ENCODE assay signal across 11 cellular contexts in the genomic region with DNA sequence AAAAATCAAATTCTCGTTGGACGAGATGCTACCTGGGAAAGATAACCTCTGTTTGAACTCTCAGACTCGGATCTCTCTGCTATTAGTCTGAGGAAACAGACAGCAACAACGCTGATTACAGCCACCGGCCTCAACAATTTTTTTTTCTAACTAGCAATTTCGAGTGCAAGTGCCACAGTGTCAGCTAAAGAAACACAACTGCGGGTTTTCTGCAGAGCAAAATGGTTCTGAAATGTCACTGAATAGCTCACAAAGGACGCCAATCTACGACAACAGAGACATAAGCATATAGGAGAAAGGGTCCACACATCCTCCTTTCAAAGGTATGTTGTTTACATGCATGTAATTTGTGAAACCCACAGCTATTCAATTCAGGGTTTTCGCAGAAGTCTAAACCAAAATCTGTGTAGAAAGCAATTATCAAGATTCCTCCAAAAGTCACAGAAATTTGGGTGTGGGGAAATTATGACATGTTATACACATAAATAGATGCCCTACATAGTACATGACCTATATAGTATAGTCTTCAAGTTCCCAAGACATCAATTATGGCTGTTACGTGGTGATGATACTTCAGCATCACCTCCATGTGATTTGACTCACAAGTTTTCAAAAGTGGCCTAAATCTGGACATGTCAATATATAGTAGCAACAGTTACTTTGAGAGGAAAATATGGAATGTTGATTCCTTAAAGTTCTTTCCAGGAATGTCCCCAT.
DNase-seq lines count a peak whose midpoint lies in the region; ATAC-seq, FAIRE-seq and TF ChIP-seq lines count a peak whose summit lies in the region.
"Had no signal": no experiment of that assay in that cellular context is flagged by ENCODE, and none has a peak within 500 bp of the region (broad histone marks: within the 10 kb centered on the region; RNA-seq: fewer than 3 reads in every experiment).

No MANE protein-coding gene starts in this region.

- H3K9me3 Mint-ChIP-seq in activated T-cell treated with anti-CD3 and anti-CD28 coated beads, Interleukin-2, amount 50 U/mL, for 4 hours = no peaks in the 10 kb centered on the region
- H3K9me3 Mint-ChIP-seq in astrocyte (ENCODE audit: unreplicated experiment) = no peaks in the 10 kb centered on the region

- H3K4me1 Mint-ChIP-seq in activated T-cell treated with anti-CD3 and anti-CD28 coated beads, Interleukin-2, amount 50 U/mL, for 4 hours (ENCODE audit: low read depth) = peaks cover 61% of the 10 kb centered on the region
- peaks cover 12% of the 10 kb centered on the region for H3K4me1 Mint-ChIP-seq in astrocyte (ENCODE audit: low read depth, unreplicated experiment)

- H3K36me3 ChIP-seq in OCI-LY3 (replicated peaks; ENCODE audit: low read depth, low read length) (no peaks in the 10 kb centered on the region), astrocyte (ENCODE audit: insufficient read depth, low read length) (no peaks in the 10 kb centered on the region), brain microvascular endothelial cell (replicated peaks) (no peaks in the 10 kb centered on the region)

- no peak for DNase-seq in activated T-cell treated with anti-CD3 and anti-CD28 coated beads, Interleukin-2, amount 50 U/mL, for 4 hours
- DNase-seq in activated T-cell treated with anti-CD3 and anti-CD28 coated beads, Interleukin-2, amount 50 U/mL, for 1 hour = no peak
- DNase-seq in astrocyte (ENCODE audit: low read depth) (no peak), brain microvascular endothelial cell (no peak), D341Med (ENCODE audit: low spot score) (no peak), DMS79 treated with DMSO at 0.1 percent for 48 hours (lab: John Stamatoyannopoulos, UW) (no peak)
- DNase-seq in stimulated activated naive CD8-positive, alpha-beta T cell treated with anti-CD3 and anti-CD28 coated beads, Interleukin-15, Interleukin-2, amounts not matched to agents 100 U/mL and 50 U/mL, for 24 hours = no peak
- DNase-seq: effector CD8-positive, alpha-beta T cell; stimulated activated CD4-positive, alpha-beta T cell treated with anti-CD3 and anti-CD28 coated beads, Interleukin-1b, Interleukin-23, amount 100 ng/mL, for 48 hours had no signal

- H3K9me3 ChIP-seq in OCI-LY3 (ENCODE audit: insufficient read depth, low read length) = no peaks in the 10 kb centered on the region
- H3K9me3 ChIP-seq in astrocyte (ENCODE audit: insufficient read depth, low read depth, low read length) = no peaks in the 10 kb centered on the region

- H3K9ac ChIP-seq in OCI-LY3 (ENCODE audit: low read length) (no peak overlapping the region), astrocyte (ENCODE audit: low read length) (no peak overlapping the region)

- no peaks in the 10 kb centered on the region for H3K27me3 ChIP-seq in OCI-LY3 (ENCODE audit: low read depth, low read length)
- H3K27me3 ChIP-seq in astrocyte (ENCODE audit: insufficient read depth, low read length) = peaks cover 65% of the 10 kb centered on the region
- no peaks in the 10 kb centered on the region for H3K27me3 ChIP-seq in brain microvascular endothelial cell (replicated peaks)

- H3K27me3 Mint-ChIP-seq in activated T-cell treated with anti-CD3 and anti-CD28 coated beads, Interleukin-2, amount 50 U/mL, for 4 hours (ENCODE audit: low read depth) = no peaks in the 10 kb centered on the region
- H3K27me3 Mint-ChIP-seq in astrocyte (ENCODE audit: low read depth, unreplicated experiment) = peaks cover 8% of the 10 kb centered on the region

- H3K4me3 Mint-ChIP-seq in activated T-cell treated with anti-CD3 and anti-CD28 coated beads, Interleukin-2, amount 50 U/mL, for 4 hours = peak overlapping the region; percentile 80
- no peak overlapping the region for H3K4me3 Mint-ChIP-seq in astrocyte (ENCODE audit: unreplicated experiment)

- no peak overlapping the region for H3K27ac ChIP-seq in OCI-LY3 (ENCODE audit: low read length)
- no peak overlapping the region for H3K27ac ChIP-seq in astrocyte (ENCODE audit: low read depth, low read length)
- no peak overlapping the region for H3K27ac ChIP-seq in brain microvascular endothelial cell

- H2AFZ ChIP-seq in OCI-LY3 (ENCODE audit: low read depth, low read length) = no peak overlapping the region
- H2AFZ ChIP-seq in astrocyte (ENCODE audit: low read depth, low read length) = no peak overlapping the region

- H3K4me2 ChIP-seq in OCI-LY3 (ENCODE audit: low read length) (peak overlapping the region; percentile 74), astrocyte (ENCODE audit: low read length) (no peak overlapping the region)

- peak; percentile 9 for FAIRE-seq in astrocyte (lab: Jason Lieb, UNC)
- FAIRE-seq: keratinocyte had no signal

- H3K36me3 Mint-ChIP-seq in activated T-cell treated with anti-CD3 and anti-CD28 coated beads, Interleukin-2, amount 50 U/mL, for 4 hours (ENCODE audit: insufficient read depth) = peaks cover 6% of the 10 kb centered on the region
- no peaks in the 10 kb centered on the region for H3K36me3 Mint-ChIP-seq in astrocyte (ENCODE audit: low read depth, unreplicated experiment)

- H3K79me2 ChIP-seq in OCI-LY3 (ENCODE audit: low read length) (no peaks in the 10 kb centered on the region), astrocyte (ENCODE audit: insufficient read depth, low read length) (no peaks in the 10 kb centered on the region)

- H3K4me1 ChIP-seq in OCI-LY3 (ENCODE audit: low read length) = peaks cover 25% of the 10 kb centered on the region
- H3K4me1 ChIP-seq in astrocyte (ENCODE audit: insufficient read depth, low read length) = no peaks in the 10 kb centered on the region

- H3K4me3 ChIP-seq in OCI-LY3 (ENCODE audit: low read length) (peak overlapping the region; percentile 71; the same call in 1 of the 2 replicates), astrocyte (ENCODE audit: insufficient read depth, low read depth, low read length) (no peak overlapping the region), brain microvascular endothelial cell (ENCODE audit: low read depth, low read length) (no peak overlapping the region)

- ATAC-seq in activated T-cell treated with anti-CD3 and anti-CD28 coated beads, Interleukin-2, amount 50 U/mL, for 4 hours = peak in 1 of 2 donors; percentile 58
- ATAC-seq in stimulated activated naive CD8-positive, alpha-beta T cell treated with anti-CD3 and anti-CD28 coated beads, Interleukin-15, Interleukin-2, amounts not matched to agents 100 U/mL and 50 U/mL, for 24 hours = peak; percentile 43

- TF ChIP-seq CTCF in OCI-LY3 (IDR thresholded peaks at IDR 0.05; ENCODE audit: low read depth, low read length) = no peak
- no peak for TF ChIP-seq CTCF in astrocyte (IDR thresholded peaks at IDR 0.05; ENCODE audit: insufficient read depth, low read depth, low read length)
- TF ChIP-seq CTCF in brain microvascular endothelial cell (IDR thresholded peaks at IDR 0.05; ENCODE audit: low read depth, low read length, missing control alignments) = no peak

- H4K20me1 ChIP-seq in OCI-LY3 (ENCODE audit: insufficient read depth, low read length) (no peaks in the 10 kb centered on the region), astrocyte (ENCODE audit: insufficient read depth, low read length) (no peaks in the 10 kb centered on the region)

- in situ Hi-C loops in brain microvascular endothelial cell (cut with HindIII; ENCODE audit: low pct_ligation_motif_present, low sequenced_read_pairs) = no loop called here

- H3K27ac Mint-ChIP-seq in astrocyte (ENCODE audit: unreplicated experiment) = no peak overlapping the region
